In the genomic region with DNA sequence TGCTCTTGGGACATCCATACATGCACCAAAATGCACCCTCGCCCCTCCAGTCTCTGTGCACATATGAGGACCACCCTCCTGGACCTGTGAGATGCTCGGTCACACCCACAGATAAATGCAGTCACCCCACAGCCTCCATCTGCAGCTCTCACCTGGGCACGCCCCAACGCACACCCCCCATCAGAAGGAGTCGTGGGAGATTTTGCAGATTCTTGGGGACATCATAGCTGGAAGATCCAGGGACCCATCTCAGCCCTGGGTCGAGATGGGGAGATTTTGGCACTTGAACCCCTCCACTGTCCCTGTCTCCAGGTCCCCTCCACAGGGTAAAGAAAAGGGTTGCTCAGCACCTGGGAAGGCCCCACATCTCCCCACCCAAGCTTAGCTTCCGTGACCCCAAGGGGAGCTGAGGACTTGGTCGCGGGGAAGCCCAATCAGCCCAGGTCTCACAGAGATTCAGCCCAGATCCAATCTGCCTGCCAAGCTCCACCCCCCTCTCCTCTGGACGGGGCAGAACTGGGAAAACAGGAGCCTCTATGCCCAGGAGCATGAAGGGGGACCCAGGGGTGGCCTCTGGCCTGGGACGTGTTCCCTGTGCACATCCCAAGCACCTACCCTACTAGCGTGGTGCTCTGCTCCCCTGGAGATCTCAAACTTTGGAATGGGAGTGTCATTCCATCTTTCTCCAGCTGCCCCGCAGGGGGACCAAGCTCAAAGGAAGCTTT, we compare ENCODE assay signal across 1 cellular context.
TF ChIP-seq lines count a peak whose summit lies in the region.

No MANE protein-coding gene starts in this region.

TF ChIP-seq in HepG2, 621 proteins besides CTCF, POLR2A, EP300 and RAD21 (continued from another document):
- TF ChIP-seq, protein P1, sequence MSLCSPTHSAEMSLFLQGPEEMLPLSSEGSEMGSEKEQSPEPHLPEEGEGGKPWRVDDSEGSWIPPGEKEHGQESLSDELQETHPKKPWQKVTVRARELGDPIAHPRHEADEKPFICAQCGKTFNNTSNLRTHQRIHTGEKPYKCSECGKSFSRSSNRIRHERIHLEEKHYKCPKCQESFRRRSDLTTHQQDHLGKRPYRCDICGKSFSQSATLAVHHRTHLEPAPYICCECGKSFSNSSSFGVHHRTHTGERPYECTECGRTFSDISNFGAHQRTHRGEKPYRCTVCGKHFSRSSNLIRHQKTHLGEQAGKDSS (CRISPR knock-in tag; IDR thresholded peaks at IDR 0.05; ENCODE audit: borderline replicate concordance, low read depth) = no peak
- TF ChIP-seq ELF4 (CRISPR knock-in tag; IDR thresholded peaks at IDR 0.05; ENCODE audit: borderline replicate concordance) (no peak), ZNF317 (CRISPR knock-in tag; IDR thresholded peaks at IDR 0.05) (no peak), EEA1 (CRISPR knock-in tag; IDR thresholded peaks at IDR 0.05; ENCODE audit: borderline replicate concordance) (no peak), SRY (CRISPR knock-in tag; IDR thresholded peaks at IDR 0.05) (no peak), TOPORS (CRISPR knock-in tag; IDR thresholded peaks at IDR 0.05) (no peak), ZNF777 (CRISPR knock-in tag; IDR thresholded peaks at IDR 0.05) (no peak), HOXD1 (CRISPR knock-in tag; IDR thresholded peaks at IDR 0.05) (no peak), ZNF510 (CRISPR knock-in tag; IDR thresholded peaks at IDR 0.05; ENCODE audit: low read depth) (no peak), RNF2 (conservative IDR thresholded peaks at IDR 0.05; ENCODE audit: low read depth) (no peak), ZNF776 (CRISPR knock-in tag; IDR thresholded peaks at IDR 0.05) (no peak), NAIF1 (CRISPR knock-in tag; IDR thresholded peaks at IDR 0.05; ENCODE audit: borderline replicate concordance) (no peak), KDM5A (IDR thresholded peaks at IDR 0.05; ENCODE audit: borderline replicate concordance, low read length) (no peak), PRMT3 (CRISPR knock-in tag; IDR thresholded peaks at IDR 0.05; ENCODE audit: borderline replicate concordance, low read depth) (no peak), TCF7L2 (IDR thresholded peaks at IDR 0.05; ENCODE audit: low read depth, low read length) (no peak)
- TF ChIP-seq, protein P2, sequence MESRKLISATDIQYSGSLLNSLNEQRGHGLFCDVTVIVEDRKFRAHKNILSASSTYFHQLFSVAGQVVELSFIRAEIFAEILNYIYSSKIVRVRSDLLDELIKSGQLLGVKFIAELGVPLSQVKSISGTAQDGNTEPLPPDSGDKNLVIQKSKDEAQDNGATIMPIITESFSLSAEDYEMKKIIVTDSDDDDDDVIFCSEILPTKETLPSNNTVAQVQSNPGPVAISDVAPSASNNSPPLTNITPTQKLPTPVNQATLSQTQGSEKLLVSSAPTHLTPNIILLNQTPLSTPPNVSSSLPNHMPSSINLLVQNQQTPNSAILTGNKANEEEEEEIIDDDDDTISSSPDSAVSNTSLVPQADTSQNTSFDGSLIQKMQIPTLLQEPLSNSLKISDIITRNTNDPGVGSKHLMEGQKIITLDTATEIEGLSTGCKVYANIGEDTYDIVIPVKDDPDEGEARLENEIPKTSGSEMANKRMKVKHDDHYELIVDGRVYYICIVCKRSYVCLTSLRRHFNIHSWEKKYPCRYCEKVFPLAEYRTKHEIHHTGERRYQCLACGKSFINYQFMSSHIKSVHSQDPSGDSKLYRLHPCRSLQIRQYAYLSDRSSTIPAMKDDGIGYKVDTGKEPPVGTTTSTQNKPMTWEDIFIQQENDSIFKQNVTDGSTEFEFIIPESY (CRISPR knock-in tag; IDR thresholded peaks at IDR 0.05) = no peak
- TF ChIP-seq, protein P3, sequence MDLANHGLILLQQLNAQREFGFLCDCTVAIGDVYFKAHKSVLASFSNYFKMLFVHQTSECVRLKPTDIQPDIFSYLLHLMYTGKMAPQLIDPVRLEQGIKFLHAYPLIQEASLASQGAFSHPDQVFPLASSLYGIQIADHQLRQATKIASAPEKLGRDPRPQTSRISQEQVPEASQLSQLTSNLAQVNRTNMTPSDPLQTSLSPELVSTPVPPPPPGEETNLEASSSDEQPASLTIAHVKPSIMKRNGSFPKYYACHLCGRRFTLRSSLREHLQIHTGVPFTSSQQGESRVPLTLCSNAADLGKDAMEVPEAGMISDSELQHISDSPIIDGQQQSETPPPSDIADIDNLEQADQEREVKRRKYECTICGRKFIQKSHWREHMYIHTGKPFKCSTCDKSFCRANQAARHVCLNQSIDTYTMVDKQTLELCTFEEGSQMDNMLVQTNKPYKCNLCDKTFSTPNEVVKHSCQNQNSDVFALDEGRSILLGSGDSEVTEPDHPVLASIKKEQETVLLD (CRISPR knock-in tag; IDR thresholded peaks at IDR 0.05; ENCODE audit: low read depth) = no peak
- TF ChIP-seq, protein P4, sequence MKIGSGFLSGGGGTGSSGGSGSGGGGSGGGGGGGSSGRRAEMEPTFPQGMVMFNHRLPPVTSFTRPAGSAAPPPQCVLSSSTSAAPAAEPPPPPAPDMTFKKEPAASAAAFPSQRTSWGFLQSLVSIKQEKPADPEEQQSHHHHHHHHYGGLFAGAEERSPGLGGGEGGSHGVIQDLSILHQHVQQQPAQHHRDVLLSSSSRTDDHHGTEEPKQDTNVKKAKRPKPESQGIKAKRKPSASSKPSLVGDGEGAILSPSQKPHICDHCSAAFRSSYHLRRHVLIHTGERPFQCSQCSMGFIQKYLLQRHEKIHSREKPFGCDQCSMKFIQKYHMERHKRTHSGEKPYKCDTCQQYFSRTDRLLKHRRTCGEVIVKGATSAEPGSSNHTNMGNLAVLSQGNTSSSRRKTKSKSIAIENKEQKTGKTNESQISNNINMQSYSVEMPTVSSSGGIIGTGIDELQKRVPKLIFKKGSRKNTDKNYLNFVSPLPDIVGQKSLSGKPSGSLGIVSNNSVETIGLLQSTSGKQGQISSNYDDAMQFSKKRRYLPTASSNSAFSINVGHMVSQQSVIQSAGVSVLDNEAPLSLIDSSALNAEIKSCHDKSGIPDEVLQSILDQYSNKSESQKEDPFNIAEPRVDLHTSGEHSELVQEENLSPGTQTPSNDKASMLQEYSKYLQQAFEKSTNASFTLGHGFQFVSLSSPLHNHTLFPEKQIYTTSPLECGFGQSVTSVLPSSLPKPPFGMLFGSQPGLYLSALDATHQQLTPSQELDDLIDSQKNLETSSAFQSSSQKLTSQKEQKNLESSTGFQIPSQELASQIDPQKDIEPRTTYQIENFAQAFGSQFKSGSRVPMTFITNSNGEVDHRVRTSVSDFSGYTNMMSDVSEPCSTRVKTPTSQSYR (CRISPR knock-in tag; IDR thresholded peaks at IDR 0.05; ENCODE audit: borderline replicate concordance) = no peak
